Comparison of ENCODE assay signal across 8 cellular contexts in genomic region chr5:163561339-163561738, GRCh38.
"Had no signal": no experiment of that assay in that cellular context is flagged by ENCODE, and none has a peak within 500 bp of the region (broad histone marks: within the 10 kb centered on the region; RNA-seq: fewer than 3 reads in every experiment).

No MANE protein-coding gene starts in this region.

- H3K4me2 ChIP-seq: KMS-11 had no signal

- H3K27ac Mint-ChIP-seq: IgD-negative memory B cell had no signal

- H3K9ac ChIP-seq: KMS-11 had no signal

- ATAC-seq: HepG2, K562 had no signal

- DNase-seq: IMR-90, KBM-7, KG1 had no signal

- H3K36me3 Mint-ChIP-seq: IgD-negative memory B cell had no signal

- H3K4me3 ChIP-seq: K562 had no signal

- H3K27ac ChIP-seq: HL-60, KMS-11 had no signal

- H3K4me3 Mint-ChIP-seq: IgD-negative memory B cell had no signal
